In genomic region chr4:165489786-165490185, GRCh38 we compare ENCODE assay signal across 24 cellular contexts.
A peak's percentile ranks its signal among the peaks of the same experiment; 100 is the strongest.
DNase-seq lines count a peak whose midpoint lies in the region; ATAC-seq and TF ChIP-seq lines count a peak whose summit lies in the region.
"Had no signal": no experiment of that assay in that cellular context is flagged by ENCODE, and none has a peak within 500 bp of the region (broad histone marks: within the 10 kb centered on the region; RNA-seq: fewer than 3 reads in every experiment).

No MANE protein-coding gene starts in this region.

- H3K4me3 Mint-ChIP-seq in activated CD8-positive, alpha-beta T cell treated with anti-CD3 and anti-CD28 coated beads for 36 hours = no peak overlapping the region
- H3K4me3 Mint-ChIP-seq: activated CD8-positive, alpha-beta memory T cell treated with anti-CD3 and anti-CD28 coated beads, Interleukin-2, amount 10 ng/mL, durations not matched to agents 7 days and 5 days; activated T-helper 1 cell treated with anti-CD3 and anti-CD28 coated beads, Interleukin-12 subunit alpha, Interleukin-12 subunit beta, Interleukin-2, Interleukin-4 antibody, amounts not matched to agents 30 ng/mL and 10 ng/mL and 1 ng/mL, durations not matched to agents 14 hours and 24 hours and 36 hours; T-helper 1 cell treated with Interleukin-12 subunit alpha and Interleukin-12 subunit beta and Interleukin-4 antibody, amounts not matched to agents 30 μg/mL and 1 μg/mL, for 36 hours had no signal

- no peak overlapping the region for H3K27ac Mint-ChIP-seq in activated CD8-positive, alpha-beta T cell treated with anti-CD3 and anti-CD28 coated beads for 36 hours
- H3K27ac Mint-ChIP-seq: activated CD8-positive, alpha-beta memory T cell treated with anti-CD3 and anti-CD28 coated beads, Interleukin-2, amount 10 ng/mL, durations not matched to agents 7 days and 5 days; activated T-helper 1 cell treated with anti-CD3 and anti-CD28 coated beads, Interleukin-12 subunit alpha, Interleukin-12 subunit beta, Interleukin-2, Interleukin-4 antibody, amounts not matched to agents 30 ng/mL and 10 ng/mL and 1 ng/mL, durations not matched to agents 14 hours and 24 hours and 36 hours; T-helper 1 cell treated with Interleukin-12 subunit alpha and Interleukin-12 subunit beta and Interleukin-4 antibody, amounts not matched to agents 30 μg/mL and 1 μg/mL, for 36 hours had no signal

- CTCF ChIA-PET in activated CD8-positive, alpha-beta T cell treated with anti-CD3 and anti-CD28 coated beads for 36 hours (lab: Charles Lee) = interaction anchor here (0.9 to 1.0 kb wide), 2 partner anchors 12 to 602 kb away, joined by 4 to 5 read pairs; no protein-coding TSS in a partner anchor

- H3K4me1 ChIP-seq in foreskin keratinocyte = no peaks in the 10 kb centered on the region
- H3K4me1 ChIP-seq: ascending aorta, BLaER1, upper lobe of right lung had no signal

- POLR2A ChIA-PET in activated CD8-positive, alpha-beta T cell treated with anti-CD3 and anti-CD28 coated beads for 36 hours (lab: Charles Lee) = no interaction called here

- H3K36me3 ChIP-seq in H7 (replicated peaks; ENCODE audit: control insufficient read depth, insufficient read depth, low read length) = no peaks in the 10 kb centered on the region
- H3K36me3 ChIP-seq: BLaER1, upper lobe of right lung had no signal

- H3K4me3 ChIP-seq in cardiac fibroblast (replicated peaks in 1 of 2; ENCODE audit: low read depth in 2 of 2, low read length in 2 of 2) (no peak overlapping the region), H7 (ENCODE audit: insufficient read depth, low read depth, low read length) (no peak overlapping the region)
- H3K4me3 ChIP-seq: ascending aorta, BLaER1, heart right ventricle, upper lobe of right lung had no signal

- no peak for TF ChIP-seq CTCF in cardiac fibroblast (IDR thresholded peaks at IDR 0.05; ENCODE audit: low read depth, low read length)
- TF ChIP-seq CTCF in foreskin keratinocyte (conservative IDR thresholded peaks at IDR 0.05) = no peak
- TF ChIP-seq CTCF in activated CD8-positive, alpha-beta T cell treated with anti-CD3 and anti-CD28 coated beads for 36 hours (IDR thresholded peaks at IDR 0.05) = no peak

- ATAC-seq in foreskin keratinocyte (peak; percentile 72), GM21447 (IDR thresholded peaks at IDR 0.05; ENCODE audit: unreplicated experiment) (no peak)
- no peak for ATAC-seq in activated CD8-positive, alpha-beta T cell treated with anti-CD3 and anti-CD28 coated beads for 36 hours
- ATAC-seq: activated CD8-positive, alpha-beta memory T cell treated with anti-CD3 and anti-CD28 coated beads, Interleukin-2, amount 10 ng/mL, durations not matched to agents 7 days and 5 days; heart right ventricle; left ventricle myocardium superior; upper lobe of right lung had no signal

- peaks cover 30% of the 10 kb centered on the region for H3K27me3 Mint-ChIP-seq in activated CD8-positive, alpha-beta T cell treated with anti-CD3 and anti-CD28 coated beads for 36 hours

- no peak overlapping the region for H3K27ac ChIP-seq in foreskin keratinocyte
- H3K27ac ChIP-seq: ascending aorta, BLaER1, heart right ventricle, upper lobe of right lung had no signal

- no peaks in the 10 kb centered on the region for H3K36me3 Mint-ChIP-seq in activated CD8-positive, alpha-beta T cell treated with anti-CD3 and anti-CD28 coated beads for 36 hours (ENCODE audit: low read depth)
- H3K36me3 Mint-ChIP-seq: activated CD8-positive, alpha-beta memory T cell treated with anti-CD3 and anti-CD28 coated beads, Interleukin-2, amount 10 ng/mL, durations not matched to agents 7 days and 5 days had no signal

- peak; percentile 7 for DNase-seq in NCI-H2029 (lab: John Stamatoyannopoulos, UW)
- no peak for DNase-seq in NCI-H2029 treated with DMSO at 0.1 percent for 48 hours (lab: John Stamatoyannopoulos, UW)
- peak; percentile 8 for DNase-seq in NCI-H146 (lab: John Stamatoyannopoulos, UW)
- peak; percentile 37 to 80 for DNase-seq in cardiac fibroblast (ENCODE audit: low read depth in 2 of 2)
- DNase-seq in foreskin keratinocyte = peak; percentile 72 to 74
- DNase-seq in activated CD8-positive, alpha-beta T cell treated with anti-CD3 and anti-CD28 coated beads for 36 hours = no peak
- no peak for DNase-seq in H7
- DNase-seq: activated CD4-positive, alpha-beta T cell treated with anti-CD3 and anti-CD28 coated beads for 48 hours; activated CD8-positive, alpha-beta memory T cell treated with anti-CD3 and anti-CD28 coated beads, Interleukin-2, amount 10 ng/mL, durations not matched to agents 7 days and 5 days; activated naive CD4-positive, alpha-beta T cell treated with anti-CD3 and anti-CD28 coated beads, Interleukin-2, amount 50 U/mL, for 16 hours; cerebellar nuclear complex; effector CD8-positive, alpha-beta T cell; heart right ventricle; Kasumi-1; left ventricle myocardium superior; NCI-H1048; NCI-H345; posterior cingulate gyrus; upper lobe of right lung had no signal

- intact Hi-C loops in activated CD8-positive, alpha-beta T cell treated with anti-CD3 and anti-CD28 coated beads for 36 hours (cut with micrococcal nuclease) = loop anchor here (5.0 kb wide), 1 partner anchor 603 kb away; no protein-coding TSS in a partner anchor

- peaks cover 3% of the 10 kb centered on the region for H3K4me1 Mint-ChIP-seq in activated CD8-positive, alpha-beta T cell treated with anti-CD3 and anti-CD28 coated beads for 36 hours (ENCODE audit: low read depth)

- H3K27me3 ChIP-seq in foreskin keratinocyte = no peaks in the 10 kb centered on the region
- H3K27me3 ChIP-seq in H7 (ENCODE audit: control insufficient read depth, insufficient read depth, low read length) = no peaks in the 10 kb centered on the region
- H3K27me3 ChIP-seq: ascending aorta, BLaER1, upper lobe of right lung had no signal

- no peaks in the 10 kb centered on the region for H3K9me3 Mint-ChIP-seq in activated CD8-positive, alpha-beta T cell treated with anti-CD3 and anti-CD28 coated beads for 36 hours
- H3K9me3 Mint-ChIP-seq: activated T-helper 1 cell treated with anti-CD3 and anti-CD28 coated beads, Interleukin-12 subunit alpha, Interleukin-12 subunit beta, Interleukin-2, Interleukin-4 antibody, amounts not matched to agents 30 ng/mL and 10 ng/mL and 1 ng/mL, durations not matched to agents 14 hours and 24 hours and 36 hours; T-helper 1 cell treated with Interleukin-12 subunit alpha and Interleukin-12 subunit beta and Interleukin-4 antibody, amounts not matched to agents 30 μg/mL and 1 μg/mL, for 36 hours had no signal

Comparison
In these comparisons a context has a peak if more than half of its experiments do, and no peak if none do; other contexts are left out.
1. DNase-seq: peak in NCI-H2029 (single experiment), NCI-H146 (single experiment), cardiac fibroblast (2 of 2) and foreskin keratinocyte (2 of 2); none in NCI-H2029 treated with DMSO at 0.1 percent for 48 hours (single experiment), activated CD8-positive, alpha-beta T cell treated with anti-CD3 and anti-CD28 coated beads for 36 hours (single experiment) and H7 (single experiment).